ENCODE assay signal across 7 cellular contexts in the genomic region with DNA sequence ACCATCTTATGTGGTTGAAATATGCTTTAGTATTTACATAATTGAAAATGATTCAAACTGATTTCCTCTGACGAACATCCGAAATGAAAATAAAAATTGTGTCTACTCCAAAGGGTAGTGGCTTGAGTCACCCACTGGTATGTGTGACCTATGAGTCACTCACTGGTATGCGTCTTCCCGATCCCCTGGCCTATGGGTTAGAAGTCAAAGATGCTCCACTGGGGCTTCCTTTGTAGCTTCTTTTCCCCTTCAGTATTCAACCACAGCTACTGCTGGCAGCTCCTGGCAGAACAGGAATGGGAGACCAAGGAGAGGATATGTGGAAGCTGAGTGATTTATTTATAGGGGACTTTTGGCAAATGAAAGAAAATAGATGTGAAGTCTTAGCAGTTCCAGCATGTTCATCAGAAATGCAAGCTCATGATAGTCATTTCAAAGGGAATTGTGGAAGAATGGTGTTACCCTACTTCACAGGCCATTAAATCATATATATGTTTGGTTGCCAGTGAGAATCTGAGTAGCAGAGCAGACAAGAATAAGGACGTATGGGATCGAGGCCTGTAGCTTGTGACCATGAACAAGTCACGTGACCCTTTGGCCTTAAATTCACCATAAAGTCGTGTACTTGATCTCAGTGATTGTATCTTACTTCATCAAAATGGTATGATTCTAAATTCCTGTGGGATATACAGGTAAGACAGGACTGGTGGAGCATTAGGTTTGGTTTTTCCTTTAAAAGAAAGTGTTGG.
DNase-seq lines count a peak whose midpoint lies in the region; ATAC-seq and TF ChIP-seq lines count a peak whose summit lies in the region.

No MANE protein-coding gene starts in this region.

- H3K27ac Mint-ChIP-seq in chondrocyte (ENCODE audit: unreplicated experiment) = peak overlapping the region; percentile 94

- peaks cover 3% of the 10 kb centered on the region for H3K9me3 Mint-ChIP-seq in chondrocyte (ENCODE audit: low read depth)

- ATAC-seq in HG03097 (IDR thresholded peaks at IDR 0.05; ENCODE audit: low FRiP score, unreplicated experiment) (peak; percentile 62), lung (ENCODE audit: insufficient read depth, low FRiP score) (peak; percentile 91), HG03432 (IDR thresholded peaks at IDR 0.05; ENCODE audit: unreplicated experiment) (no peak)

- DNase-seq in T-helper 9 cell (peak; percentile 6), chondrocyte (ENCODE audit: low spot score) (no peak), lung (ENCODE audit: low spot score) (peak; percentile 61), globus pallidus (ENCODE audit: low spot score) (no peak)

- TF ChIP-seq CTCF in chondrocyte (IDR thresholded peaks at IDR 0.05) (no peak), lung (IDR thresholded peaks at IDR 0.05; ENCODE audit: control extremely low read depth, extremely low read depth) (no peak)

- WGBS in lung, 2 donors = 50 to 82% methylated on average over 8 of the region's 8 CpGs

- H3K4me1 Mint-ChIP-seq in chondrocyte (ENCODE audit: low read depth) = peaks cover 63% of the 10 kb centered on the region

- H3K36me3 ChIP-seq in lung (ENCODE audit: control insufficient read depth in 2 of 2, insufficient read depth in 2 of 2, low read length in 2 of 2) (no peaks in the 10 kb centered on the region), stomach smooth muscle (ENCODE audit: control insufficient read depth in 2 of 2, insufficient read depth in 2 of 2, low read length in 2 of 2) (no peaks in the 10 kb centered on the region)

- H3K27ac ChIP-seq in lung (ENCODE audit: low read depth in 1 of 2, low read length in 1 of 2) (peak overlapping the region; percentile 84 to 93), stomach smooth muscle (ENCODE audit: low read length) (peak overlapping the region; percentile 86)

- H3K9me3 ChIP-seq in lung (ENCODE audit: control insufficient read depth in 2 of 2, insufficient read depth in 1 of 2, low read length in 1 of 2) (no peaks in the 10 kb centered on the region), stomach smooth muscle (ENCODE audit: control insufficient read depth in 2 of 2, low read length in 2 of 2) (no peaks in the 10 kb centered on the region)

- no peaks in the 10 kb centered on the region for H3K36me3 Mint-ChIP-seq in chondrocyte (ENCODE audit: low read depth)

- H3K4me3 ChIP-seq in lung (no peak overlapping the region), stomach smooth muscle (ENCODE audit: low read length in 2 of 2) (no peak overlapping the region)

- no peaks in the 10 kb centered on the region for H3K27me3 ChIP-seq in lung (ENCODE audit: control insufficient read depth, insufficient read depth)
- no peaks in the 10 kb centered on the region for H3K27me3 ChIP-seq in stomach smooth muscle (ENCODE audit: control insufficient read depth in 1 of 2, insufficient read depth in 2 of 2, low read length in 2 of 2)

- peak overlapping the region in 1 of 2 donors; percentile 49 for H3K9ac ChIP-seq in stomach smooth muscle (ENCODE audit: low read length in 2 of 2)

- H3K4me1 ChIP-seq in lung (ENCODE audit: control insufficient read depth in 2 of 2, insufficient read depth in 2 of 2, low read length in 2 of 2) = peaks cover 6 to 37% of the 10 kb centered on the region in 2 donors
- peaks cover 20% of the 10 kb centered on the region for H3K4me1 ChIP-seq in stomach smooth muscle (ENCODE audit: control insufficient read depth, insufficient read depth, low read length)

- H3K4me3 Mint-ChIP-seq in chondrocyte (ENCODE audit: unreplicated experiment) = peak overlapping the region; percentile 13

- no peaks in the 10 kb centered on the region for H3K27me3 Mint-ChIP-seq in chondrocyte (ENCODE audit: low read depth)

Comparison
In these comparisons a context has a peak if more than half of its experiments do, and no peak if none do; other contexts are left out.
1. DNase-seq: peak in T-helper 9 cell (single experiment) and lung (single experiment); none in chondrocyte (single experiment) and globus pallidus (single experiment).